ENCODE assay signal across 24 cellular contexts in the genomic region with DNA sequence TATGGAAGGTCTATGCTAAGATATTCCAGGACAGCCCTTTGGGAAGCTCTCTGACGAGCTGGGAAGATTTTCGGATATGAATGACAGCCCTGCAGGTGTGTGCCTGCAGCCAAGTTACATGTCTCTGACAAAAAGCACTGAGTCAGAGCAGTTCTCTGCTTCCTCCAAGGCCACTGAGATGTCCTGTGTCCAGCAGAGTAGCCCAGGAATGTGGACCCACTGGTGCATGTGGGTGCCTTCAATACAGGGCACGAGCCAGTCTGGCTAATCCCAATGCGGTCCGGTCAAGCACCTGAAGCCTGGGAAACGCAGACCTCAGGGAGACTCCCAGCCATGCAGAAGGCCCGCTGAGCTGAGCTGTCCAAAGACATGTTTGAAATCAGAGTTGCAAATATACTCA.
"Had no signal": no experiment of that assay in that cellular context is flagged by ENCODE, and none has a peak within 500 bp of the region (broad histone marks: within the 10 kb centered on the region; RNA-seq: fewer than 3 reads in every experiment).

No MANE protein-coding gene starts in this region.

- H3K4me3 Mint-ChIP-seq: activated CD4-positive, alpha-beta memory T cell treated with anti-CD3 and anti-CD28 coated beads for 36 hours; activated CD4-positive, alpha-beta T cell treated with anti-CD3 and anti-CD28 coated beads, Interleukin-2, amount 10 ng/mL, durations not matched to agents 24 days and 14 days; naive thymus-derived CD8-positive, alpha-beta T cell; T-helper 1 cell treated with Interleukin-12 subunit alpha and Interleukin-12 subunit beta and Interleukin-4 antibody, amounts not matched to agents 30 μg/mL and 1 μg/mL, for 36 hours had no signal

- H3K36me3 ChIP-seq: brain microvascular endothelial cell, gastrocnemius medialis, neural progenitor cell, right atrium auricular region, upper lobe of left lung had no signal

- H3K27ac Mint-ChIP-seq: activated CD4-positive, alpha-beta memory T cell treated with anti-CD3 and anti-CD28 coated beads for 36 hours; activated CD4-positive, alpha-beta T cell treated with anti-CD3 and anti-CD28 coated beads, Interleukin-2, amount 10 ng/mL, durations not matched to agents 24 days and 14 days; naive thymus-derived CD8-positive, alpha-beta T cell; neural progenitor cell; T-helper 1 cell treated with Interleukin-12 subunit alpha and Interleukin-12 subunit beta and Interleukin-4 antibody, amounts not matched to agents 30 μg/mL and 1 μg/mL, for 36 hours had no signal

- H3K4me1 Mint-ChIP-seq: activated CD4-positive, alpha-beta T cell treated with anti-CD3 and anti-CD28 coated beads, Interleukin-2, amount 10 ng/mL, durations not matched to agents 24 days and 14 days; naive thymus-derived CD8-positive, alpha-beta T cell had no signal

- H3K9me3 ChIP-seq: gastrocnemius medialis, right atrium auricular region, SK-N-SH, upper lobe of left lung had no signal

- H3K4me1 ChIP-seq: gastrocnemius medialis, parathyroid adenoma, right atrium auricular region, upper lobe of left lung had no signal

- H3K9ac ChIP-seq: neural progenitor cell, parathyroid adenoma, SK-N-SH had no signal

- H3K4me3 ChIP-seq: gastrocnemius medialis, neural progenitor cell, right atrium auricular region, upper lobe of left lung had no signal

- DNase-seq: activated CD4-positive, alpha-beta memory T cell treated with anti-CD3 and anti-CD28 coated beads for 36 hours; activated CD4-positive, alpha-beta T cell treated with anti-CD3 and anti-CD28 coated beads, Interleukin-2, amount 10 ng/mL, durations not matched to agents 24 days and 14 days; activated CD4-positive, CD25-positive, alpha-beta regulatory T cell treated with anti-CD3 and anti-CD28 coated beads, Interleukin-2, amount 50 U/mL, for 72 hours; activated CD8-positive, alpha-beta memory T cell treated with anti-CD3 and anti-CD28 coated beads, Interleukin-2, amount 50 U/mL, for 4 hours; activated naive CD4-positive, alpha-beta T cell treated with anti-CD3 and anti-CD28 coated beads, Interleukin-2, amount 50 U/mL, for 16 hours; activated T-cell treated with anti-CD3 and anti-CD28 coated beads, Interleukin-2, amount 50 U/mL, for 48 hours; amniotic stem cell; brain microvascular endothelial cell; effector CD8-positive, alpha-beta T cell; erythroblast; gastrocnemius medialis; glutamatergic neuron; naive thymus-derived CD8-positive, alpha-beta T cell; occipital lobe; SK-N-SH; stimulated activated CD4-positive, alpha-beta T cell treated with anti-CD3 and anti-CD28 coated beads, Interleukin-2, amount 100 ng/mL, for 48 hours; stimulated activated naive CD4-positive, alpha-beta T cell treated with Interleukin-2 at 50 U/mL for 16 hours; SW 1271; T1000 had no signal

- H3K27me3 Mint-ChIP-seq: activated CD4-positive, alpha-beta T cell treated with anti-CD3 and anti-CD28 coated beads, Interleukin-2, amount 10 ng/mL, durations not matched to agents 24 days and 14 days had no signal

- H3K9me3 Mint-ChIP-seq: activated CD4-positive, alpha-beta memory T cell treated with anti-CD3 and anti-CD28 coated beads for 36 hours; activated CD4-positive, alpha-beta T cell treated with anti-CD3 and anti-CD28 coated beads, Interleukin-2, amount 10 ng/mL, durations not matched to agents 24 days and 14 days; naive thymus-derived CD8-positive, alpha-beta T cell; neural progenitor cell; T-helper 1 cell treated with Interleukin-12 subunit alpha and Interleukin-12 subunit beta and Interleukin-4 antibody, amounts not matched to agents 30 μg/mL and 1 μg/mL, for 36 hours had no signal

- ATAC-seq: gastrocnemius medialis; naive thymus-derived CD8-positive, alpha-beta T cell had no signal

- H3K27ac ChIP-seq: brain microvascular endothelial cell, gastrocnemius medialis, neural progenitor cell, parathyroid adenoma, right atrium auricular region, upper lobe of left lung had no signal

- H3K36me3 Mint-ChIP-seq: activated CD4-positive, alpha-beta memory T cell treated with anti-CD3 and anti-CD28 coated beads for 36 hours; naive thymus-derived CD8-positive, alpha-beta T cell; neural progenitor cell had no signal

- H3K27me3 ChIP-seq: brain microvascular endothelial cell, neural progenitor cell, right atrium auricular region, upper lobe of left lung had no signal
